Comparison of ENCODE assay signal across 1 cellular context in the genomic region with DNA sequence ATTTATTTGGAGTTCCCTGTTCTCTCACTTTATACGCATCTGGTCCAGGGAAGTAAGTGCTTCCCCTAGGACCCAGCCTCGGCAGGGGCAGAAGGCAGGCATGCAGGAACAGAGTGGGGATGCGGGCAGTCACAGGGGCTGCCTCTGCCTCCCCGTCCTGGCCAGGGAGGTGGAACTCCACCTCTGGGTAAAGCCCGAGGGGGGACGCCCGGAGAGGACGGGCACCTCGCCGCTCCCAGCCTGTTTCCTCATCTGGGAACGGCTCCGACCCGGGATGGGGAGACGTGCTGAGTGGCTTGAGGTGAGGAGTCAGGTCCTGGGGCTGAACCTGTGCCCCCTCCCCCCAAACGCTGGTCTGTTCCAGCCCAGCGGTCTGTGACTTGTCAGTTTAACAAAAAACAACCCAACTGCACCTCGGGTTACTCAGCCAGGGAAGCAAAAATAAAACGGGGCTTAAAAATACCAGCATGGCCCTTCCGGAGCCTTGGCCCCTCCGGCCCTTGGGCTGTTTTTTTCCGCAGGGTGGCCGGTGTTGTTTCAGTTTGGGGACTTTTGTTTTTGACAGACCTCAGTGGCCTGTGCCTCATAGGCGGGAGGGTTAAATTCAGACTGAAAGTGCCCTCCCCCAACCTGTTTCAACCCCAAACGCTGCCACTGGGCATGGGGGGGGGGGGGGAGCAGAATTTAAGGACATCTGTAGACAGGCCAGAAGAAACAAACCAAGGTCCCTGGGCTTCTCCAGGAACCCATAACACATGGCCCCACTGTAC.
TF ChIP-seq lines count a peak whose summit lies in the region.

No MANE protein-coding gene starts in this region.

TF ChIP-seq in HEK293, 187 proteins besides CTCF, POLR2A, EP300 and RAD21:
- TF ChIP-seq ZBTB8A (tag by site-specific recombination; IDR thresholded peaks at IDR 0.05) = peak; percentile 25; the same call in 1 of the 2 replicates
- TF ChIP-seq ZNF837 (tag by site-specific recombination; IDR thresholded peaks at IDR 0.05) = no peak
